Comparison of ENCODE assay signal across 8 cellular contexts in the genomic region with DNA sequence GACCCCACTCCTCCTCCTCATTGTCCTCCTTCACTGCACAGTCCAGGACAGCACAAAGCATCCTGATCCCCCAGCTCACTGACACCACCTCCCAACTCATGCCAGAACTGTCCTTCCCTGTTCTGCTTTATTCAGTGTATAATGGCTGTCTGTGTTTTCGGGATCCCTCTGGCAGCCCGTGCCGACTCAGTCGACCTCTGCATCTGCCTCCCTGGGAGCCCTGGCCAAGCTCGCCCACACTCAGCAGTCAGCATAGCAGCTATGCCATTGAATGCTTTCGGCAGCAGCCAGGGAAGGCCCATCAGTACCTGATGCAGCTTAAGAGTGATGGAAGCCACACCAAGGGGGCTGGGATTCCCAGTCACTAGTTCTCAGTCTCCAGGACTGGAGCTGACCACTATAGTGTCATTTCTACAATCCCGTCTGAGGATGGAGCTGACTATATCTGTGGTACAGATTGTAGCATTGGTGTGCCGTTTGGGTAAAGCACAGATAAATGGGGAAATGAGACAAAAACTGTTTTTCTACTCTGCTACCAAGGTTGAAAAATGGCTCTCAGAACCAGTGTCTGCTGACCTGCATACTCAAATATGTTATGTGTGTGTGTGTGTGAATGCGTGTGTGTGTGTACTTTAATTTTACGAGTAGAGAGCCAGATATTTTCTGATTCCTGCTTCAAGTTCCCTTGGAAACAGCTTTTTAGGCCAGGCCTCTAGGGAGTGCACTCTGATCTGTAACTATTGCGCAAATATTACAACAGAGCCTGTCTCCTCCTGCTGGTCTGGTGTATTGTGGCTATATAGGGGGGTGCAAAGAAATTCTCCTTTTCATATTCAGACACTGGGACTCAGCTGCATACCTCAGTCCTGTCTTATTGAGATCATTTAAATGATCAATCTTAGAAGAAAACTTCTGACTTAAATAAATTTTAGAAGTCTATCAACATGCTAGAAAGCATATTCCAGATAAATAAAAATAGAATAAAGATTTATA.
DNase-seq lines count a peak whose midpoint lies in the region; ATAC-seq and TF ChIP-seq lines count a peak whose summit lies in the region.

No MANE protein-coding gene starts in this region.

- ATAC-seq in right lobe of liver (peak; percentile 92 to 96 (median 94)), HG03139 (IDR thresholded peaks at IDR 0.05; ENCODE audit: unreplicated experiment) (no peak), HG03039 (IDR thresholded peaks at IDR 0.05; ENCODE audit: unreplicated experiment) (no peak), GM18870 (IDR thresholded peaks at IDR 0.05; ENCODE audit: unreplicated experiment) (no peak)

- intact Hi-C loops in right lobe of liver (cut with DNase I): no loop called here
- intact Hi-C loops in vagina (cut with DNase I): no loop called here

- no peaks in the 10 kb centered on the region for H3K9me2 ChIP-seq in Karpas-422 (replicated peaks; ENCODE audit: insufficient read depth, low read length)

- TF ChIP-seq POLR2A in right lobe of liver (IDR thresholded peaks at IDR 0.05) (no peak), vagina (IDR thresholded peaks at IDR 0.05) (no peak)

- peak overlapping the region; percentile 78 for H3K4me2 ChIP-seq in Karpas-422 (ENCODE audit: low read depth, low read length, poor library complexity, severe bottlenecking)

- in situ Hi-C loops in astrocyte of the cerebellum (cut with HindIII; ENCODE audit: low sequenced_read_pairs): no loop called here

- WGBS in right lobe of liver (ENCODE audit: insufficient coverage, low coverage, low lambda C conversion rate, missing lambda C conversion rate): 44% methylated on average over 11 of the region's 11 CpGs

- peaks cover 59% of the 10 kb centered on the region for H3K4me1 ChIP-seq in Karpas-422 (ENCODE audit: low read length)
- peaks cover 0 to 20% (median 9%) of the 10 kb centered on the region in 4 donors for H3K4me1 ChIP-seq in right lobe of liver
- H3K4me1 ChIP-seq in vagina: no peaks in the 10 kb centered on the region

- no peaks in the 10 kb centered on the region for H3K9me3 ChIP-seq in Karpas-422 (ENCODE audit: low read length)
- no peaks in the 10 kb centered on the region for H3K9me3 ChIP-seq in right lobe of liver
- no peaks in the 10 kb centered on the region for H3K9me3 ChIP-seq in vagina

- peak; percentile 92 for DNase-seq in Karpas-422
- DNase-seq in astrocyte of the cerebellum (ENCODE audit: low read depth): no peak
- DNase-seq in right lobe of liver: no peak
- no peak for DNase-seq in vagina (ENCODE audit: extremely low spot score in 2 of 2)

- H4K20me1 ChIP-seq in Karpas-422 (ENCODE audit: insufficient read depth, low read depth, low read length): no peaks in the 10 kb centered on the region

- H2AFZ ChIP-seq in Karpas-422 (ENCODE audit: low read length): peak overlapping the region; percentile 9; the same call in 1 of the 2 replicates

- H3K27ac ChIP-seq in 22Rv1: peak overlapping the region; percentile 53
- peak overlapping the region; percentile 95 for H3K27ac ChIP-seq in Karpas-422 (ENCODE audit: low read length)
- peak overlapping the region; percentile 31 to 44 (median 38) for H3K27ac ChIP-seq in right lobe of liver
- H3K27ac ChIP-seq in vagina: no peak overlapping the region

- H3K9ac ChIP-seq in Karpas-422 (ENCODE audit: low read length): peak overlapping the region; percentile 67

- peak overlapping the region; percentile 23; the same call in 1 of the 2 replicates for H3K4me3 ChIP-seq in Karpas-422 (ENCODE audit: low read length)
- no peak overlapping the region for H3K4me3 ChIP-seq in astrocyte of the cerebellum (ENCODE audit: low read depth, low read length)
- no peak overlapping the region for H3K4me3 ChIP-seq in right lobe of liver
- no peak overlapping the region for H3K4me3 ChIP-seq in vagina

- no peaks in the 10 kb centered on the region for H3K79me2 ChIP-seq in Karpas-422 (ENCODE audit: low read length)

- TF ChIP-seq CTCF in 22Rv1 (IDR thresholded peaks at IDR 0.05): peak; percentile 28
- peak; percentile 22 for TF ChIP-seq CTCF in astrocyte of the cerebellum (IDR thresholded peaks at IDR 0.05; ENCODE audit: low read depth, low read length, missing control alignments)
- TF ChIP-seq CTCF in right lobe of liver (IDR thresholded peaks at IDR 0.05): peak in 3 of 4 donors; percentile 34 to 42 (median 35)
- peak in 1 of 3 experiments; percentile 14 for TF ChIP-seq CTCF in vagina (IDR thresholded peaks at IDR 0.05)

- H3K27me3 ChIP-seq in Karpas-422 (ENCODE audit: low read length) (no peaks in the 10 kb centered on the region), right lobe of liver (no peaks in the 10 kb centered on the region), vagina (no peaks in the 10 kb centered on the region)

- no peaks in the 10 kb centered on the region for H3K36me3 ChIP-seq in Karpas-422 (ENCODE audit: insufficient read depth, low read length)
- peaks cover 0 to 1% (median 0%) of the 10 kb centered on the region in 4 donors for H3K36me3 ChIP-seq in right lobe of liver
- no peaks in the 10 kb centered on the region for H3K36me3 ChIP-seq in vagina

Comparison
In these comparisons a context has a peak if more than half of its experiments do, and no peak if none do; other contexts are left out.
1. ATAC-seq: peak in right lobe of liver (4 of 4); none in HG03139 (single experiment), HG03039 (single experiment) and GM18870 (single experiment).